ENCODE assay signal across 21 cellular contexts in the genomic region with DNA sequence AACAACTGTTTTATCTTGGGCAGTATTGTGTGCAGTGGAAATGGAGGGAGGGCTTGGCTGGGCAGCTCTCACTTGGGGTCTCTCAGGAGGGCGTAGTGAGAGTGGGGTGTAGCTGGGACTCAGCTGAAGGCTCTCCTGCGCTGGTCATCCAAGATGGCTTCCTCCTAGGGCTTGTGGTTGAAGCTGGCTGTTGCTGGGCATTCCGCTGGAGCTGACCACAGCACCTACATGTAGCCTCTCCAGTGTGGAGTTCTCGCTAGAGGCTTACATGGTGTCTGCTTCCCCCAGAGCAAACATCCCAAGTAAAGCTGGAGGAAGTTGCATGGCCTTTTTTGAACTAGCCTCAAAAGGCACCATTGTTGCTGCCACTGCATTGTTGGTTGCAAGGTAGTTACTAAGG.
DNase-seq lines count a peak whose midpoint lies in the region; ATAC-seq, FAIRE-seq and TF ChIP-seq lines count a peak whose summit lies in the region.
"Had no signal": no experiment of that assay in that cellular context is flagged by ENCODE, and none has a peak within 500 bp of the region (broad histone marks: within the 10 kb centered on the region; RNA-seq: fewer than 3 reads in every experiment).

No MANE protein-coding gene starts in this region.

- no peaks in the 10 kb centered on the region for H3K4me1 Mint-ChIP-seq in H9
- H3K4me1 Mint-ChIP-seq in neural progenitor cell, result no peaks in the 10 kb centered on the region
- H3K4me1 Mint-ChIP-seq: CD4-positive, CD25-positive, alpha-beta regulatory T cell; CD8-positive, alpha-beta memory T cell had no signal

- no peak overlapping the region for H3K56ac ChIP-seq in H9 (ENCODE audit: insufficient read length, low read depth, low read length)
- no peak overlapping the region for H3K56ac ChIP-seq in H1 (replicated peaks; ENCODE audit: insufficient read length, low read depth, low read length)

- H2BK120ac ChIP-seq in H9 (ENCODE audit: low read depth, low read length, poor library complexity, severe bottlenecking) (no peak overlapping the region), H1 (replicated peaks; ENCODE audit: low read depth, low read length) (no peak overlapping the region)

- H3K9me3 ChIP-seq in H9 (ENCODE audit: control insufficient read depth, low read depth, low read length), result no peaks in the 10 kb centered on the region
- no peaks in the 10 kb centered on the region for H3K9me3 ChIP-seq in H1 (ENCODE audit: insufficient read depth in 2 of 2, low read depth in 1 of 2, low read length in 1 of 2)
- no peaks in the 10 kb centered on the region for H3K9me3 ChIP-seq in neural progenitor cell (ENCODE audit: low read depth)
- H3K9me3 ChIP-seq: BE2C had no signal

- POLR2A ChIA-PET in H1 (lab: Charles Lee; ENCODE audit: partially characterized antibody), result no interaction called here

- H3K4ac ChIP-seq in H9 (ENCODE audit: low read depth, low read length), result no peak overlapping the region
- H3K4ac ChIP-seq in H1 (replicated peaks; ENCODE audit: insufficient read length, low read depth, low read length), result no peak overlapping the region

- H2BK5ac ChIP-seq in H9 (ENCODE audit: insufficient read length, low read length) (no peak overlapping the region), H1 (ENCODE audit: low read depth, low read length) (no peak overlapping the region)

- FAIRE-seq in H1 (lab: Jason Lieb, UNC), result no peak
- FAIRE-seq: GM19239, HepG2 had no signal

- no peak overlapping the region for H3K9ac ChIP-seq in H9 (ENCODE audit: extremely low read depth, insufficient read length, low read length)
- H3K9ac ChIP-seq in H1 (replicated peaks in 1 of 4; ENCODE audit: extremely low read depth in 1 of 4, low read depth in 3 of 4, low read length in 3 of 4), result no peak overlapping the region
- H3K9ac ChIP-seq in neural progenitor cell, result no peak overlapping the region
- H3K9ac ChIP-seq: GM23248 had no signal

- ATAC-seq in HG02678 (IDR thresholded peaks at IDR 0.05; ENCODE audit: unreplicated experiment), result no peak
- ATAC-seq: GM12878, HepG2 had no signal

- H3K27ac Mint-ChIP-seq in H9, result no peak overlapping the region
- H3K27ac Mint-ChIP-seq in neural progenitor cell, result no peak overlapping the region
- H3K27ac Mint-ChIP-seq: CD4-positive, CD25-positive, alpha-beta regulatory T cell; CD8-positive, alpha-beta memory T cell had no signal

- H3K4me3 Mint-ChIP-seq in H9 (no peak overlapping the region), neural progenitor cell (no peak overlapping the region)
- H3K4me3 Mint-ChIP-seq: CD4-positive, CD25-positive, alpha-beta regulatory T cell; CD8-positive, alpha-beta memory T cell had no signal

- H3K27me3 Mint-ChIP-seq in H9 (ENCODE audit: low read depth) (no peaks in the 10 kb centered on the region), neural progenitor cell (ENCODE audit: insufficient read depth, low read depth) (no peaks in the 10 kb centered on the region)
- H3K27me3 Mint-ChIP-seq: CD4-positive, CD25-positive, alpha-beta regulatory T cell; CD8-positive, alpha-beta memory T cell had no signal

- no peak overlapping the region for H2BK20ac ChIP-seq in H9 (ENCODE audit: low read depth, low read length, poor library complexity, severe bottlenecking)
- H2BK20ac ChIP-seq in H1 (ENCODE audit: low read length), result no peak overlapping the region

- no peak for TF ChIP-seq EP300 in H1 (IDR thresholded peaks at IDR 0.05; ENCODE audit: borderline replicate concordance in 1 of 2, low read depth in 2 of 2, low read length in 2 of 2)

- H3K4me3 ChIP-seq in H1 (ENCODE audit: extremely low read depth in 1 of 4, insufficient read depth in 2 of 4, low read depth in 3 of 4, low read length in 4 of 4), result no peak overlapping the region
- H3K4me3 ChIP-seq in neural progenitor cell, result no peak overlapping the region
- H3K4me3 ChIP-seq: GM12878, GM23248 had no signal

- H3K23ac ChIP-seq in H9 (ENCODE audit: insufficient read length, low read depth, low read length) (no peak overlapping the region), H1 (ENCODE audit: insufficient read length) (no peak overlapping the region)

- H3K27me3 ChIP-seq in H9 (ENCODE audit: insufficient read depth, low read length), result no peaks in the 10 kb centered on the region
- H3K27me3 ChIP-seq in H1 (replicated peaks in 1 of 4; ENCODE audit: control insufficient read depth in 3 of 4, extremely low read depth in 1 of 4, insufficient read depth in 3 of 4, low read length in 3 of 4), result no peaks in the 10 kb centered on the region
- H3K27me3 ChIP-seq in neural progenitor cell, result no peaks in the 10 kb centered on the region
- H3K27me3 ChIP-seq: BE2C had no signal

- H3F3A ChIP-seq in neural progenitor cell (ENCODE audit: low read depth), result no peaks in the 10 kb centered on the region

- H3K79me1 ChIP-seq in H9 (ENCODE audit: insufficient read depth, low read depth, low read length, poor library complexity, severe bottlenecking) (no peaks in the 10 kb centered on the region), H1 (ENCODE audit: low read depth, low read length) (no peaks in the 10 kb centered on the region)

- CTCF ChIA-PET in H1 (lab: Charles Lee; ENCODE audit: partially characterized antibody), result interaction anchor here (1.3 kb wide), 1 partner anchor 135 kb away, joined by 3 read pairs; no protein-coding TSS in a partner anchor

- DNase-seq in H9, result no peak
- DNase-seq in H1 (ENCODE audit: low read depth in 1 of 2, low spot score in 2 of 2), result no peak
- DNase-seq in neural progenitor cell (ENCODE audit: low spot score), result no peak
- DNase-seq in stimulated activated CD4-positive, alpha-beta T cell treated with anti-CD3 and anti-CD28 coated beads, Interleukin-4, amount 100 ng/mL, for 4 hours, result no peak
- DNase-seq in SK-N-DZ (ENCODE audit: low spot score), result no peak
- DNase-seq: BE2C; C1 segment of cervical spinal cord; CD4-positive, CD25-positive, alpha-beta regulatory T cell; CD8-positive, alpha-beta memory T cell; COR-L47; DMS 273 treated with DMSO at 0.1 percent for 48 hours; DMS53; DND-41; EL; GM23248; H7; KG1 had no signal

- H2AFZ ChIP-seq in H9 (ENCODE audit: low read length) (peak overlapping the region; percentile 37), H1 (ENCODE audit: low read length) (0 out of 2 replicates have a peak overlapping the region, but pooled peaks have one; percentile 9), neural progenitor cell (replicated peaks) (peak overlapping the region; percentile 82)
- H2AFZ ChIP-seq: GM23248 had no signal

- TF ChIP-seq RAD21 in H1 (IDR thresholded peaks at IDR 0.05 in 1 of 2, conservative IDR thresholded peaks at IDR 0.05 in 1 of 2; ENCODE audit: low read depth in 2 of 2, low read length in 2 of 2), result no peak

- no peak overlapping the region for H4K5ac ChIP-seq in H9 (ENCODE audit: insufficient read length, low read depth, low read length)
- no peak overlapping the region for H4K5ac ChIP-seq in H1 (ENCODE audit: insufficient read length, low read depth, low read length)

- H3K36me3 Mint-ChIP-seq in H9 (ENCODE audit: insufficient read depth in 1 of 3, low read depth in 3 of 3) (no peaks in the 10 kb centered on the region; a peak in 1 of 7 replicates), neural progenitor cell (no peaks in the 10 kb centered on the region)
- H3K36me3 Mint-ChIP-seq: CD4-positive, CD25-positive, alpha-beta regulatory T cell; CD8-positive, alpha-beta memory T cell had no signal

- no peak overlapping the region for H2AK5ac ChIP-seq in H9 (ENCODE audit: insufficient read length, low read length)
- H2AK5ac ChIP-seq in H1 (ENCODE audit: low read depth, low read length), result no peak overlapping the region

- H3K9me3 Mint-ChIP-seq in H9, result no peaks in the 10 kb centered on the region; a peak in 1 of 5 replicates
- H3K9me3 Mint-ChIP-seq in neural progenitor cell, result peaks cover 1% of the 10 kb centered on the region

- H2BK15ac ChIP-seq in H9 (ENCODE audit: low read depth, low read length), result no peak overlapping the region
- no peak overlapping the region for H2BK15ac ChIP-seq in H1 (ENCODE audit: low read length)

- no peak overlapping the region for H3T11ph ChIP-seq in H9 (ENCODE audit: low read length)

- H4K8ac ChIP-seq in H9 (replicated peaks; ENCODE audit: insufficient read length, low read depth, low read length), result no peak overlapping the region
- no peak overlapping the region for H4K8ac ChIP-seq in H1 (ENCODE audit: extremely low read depth, insufficient read depth, low read length)

- TF ChIP-seq CTCF in H9 (conservative IDR thresholded peaks at IDR 0.05), result no peak
- no peak for TF ChIP-seq CTCF in H1 (IDR thresholded peaks at IDR 0.05; ENCODE audit: control extremely low read depth in 1 of 3, insufficient read depth in 1 of 3, low read depth in 1 of 3, low read length in 3 of 3)
- TF ChIP-seq CTCF in neural progenitor cell (IDR thresholded peaks at IDR 0.05), result no peak

- no CpG with 5 or more reads among the region's 4 CpGs for WGBS in H9 (ENCODE audit: extremely low coverage, insufficient read length, low lambda C conversion rate)
- WGBS in H1 (ENCODE audit: extremely low coverage in 1 of 2, insufficient coverage in 1 of 2, insufficient read length in 1 of 2, insufficient replicate concordance in 2 of 2, low coverage in 1 of 2, low lambda C conversion rate in 2 of 2, missing lambda C conversion rate in 1 of 2), 2 experiments, result 90% methylated on average over 4 of the region's 4 CpGs; no CpG with 5 or more reads in 1 of the 2 experiments

- H3K79me2 ChIP-seq in H9 (ENCODE audit: insufficient read depth, low read length) (no peaks in the 10 kb centered on the region), H1 (ENCODE audit: control insufficient read depth in 1 of 2, insufficient read depth in 2 of 2, low read length in 2 of 2) (no peaks in the 10 kb centered on the region), neural progenitor cell (ENCODE audit: low read depth) (no peaks in the 10 kb centered on the region)

- H4K91ac ChIP-seq in H9 (ENCODE audit: insufficient read length, low read depth, low read length), result no peak overlapping the region
- no peak overlapping the region for H4K91ac ChIP-seq in H1 (replicated peaks; ENCODE audit: insufficient read length, low read length)

- no peak overlapping the region for H3K18ac ChIP-seq in H9 (ENCODE audit: insufficient read length, low read depth, low read length)
- H3K18ac ChIP-seq in H1 (ENCODE audit: extremely low read depth, low read length), result no peak overlapping the region

- TF ChIP-seq POLR2A in H1 (IDR thresholded peaks at IDR 0.05; ENCODE audit: control extremely low read depth in 1 of 2, low read depth in 2 of 2, low read length in 2 of 2), result no peak

- H3K23me2 ChIP-seq in H9 (ENCODE audit: insufficient read length, low read depth, low read length, poor library complexity, severe bottlenecking) (no peaks in the 10 kb centered on the region), H1 (ENCODE audit: low read depth, low read length) (no peaks in the 10 kb centered on the region)

- H3K4me1 ChIP-seq in H9 (ENCODE audit: insufficient read depth, low read length), result no peaks in the 10 kb centered on the region
- no peaks in the 10 kb centered on the region for H3K4me1 ChIP-seq in H1 (replicated peaks in 1 of 4; ENCODE audit: control insufficient read depth in 3 of 4, insufficient read depth in 4 of 4, low read length in 3 of 4)
- no peaks in the 10 kb centered on the region for H3K4me1 ChIP-seq in neural progenitor cell
- H3K4me1 ChIP-seq: BE2C had no signal

- H3K14ac ChIP-seq in H9 (ENCODE audit: insufficient read depth, low read length) (no peak overlapping the region), H1 (ENCODE audit: insufficient read length) (no peak overlapping the region)

- H3K27ac ChIP-seq in H9 (ENCODE audit: insufficient read length, low read depth, low read length) (no peak overlapping the region), H1 (ENCODE audit: low read depth, low read length) (no peak overlapping the region), neural progenitor cell (no peak overlapping the region)
- H3K27ac ChIP-seq: GM23248 had no signal

- no peak overlapping the region for H3K4me2 ChIP-seq in H9 (ENCODE audit: insufficient read depth, insufficient read length, low read length)
- H3K4me2 ChIP-seq in H1 (ENCODE audit: insufficient read depth in 1 of 2, low read depth in 2 of 2, low read length in 2 of 2), result no peak overlapping the region
- no peak overlapping the region for H3K4me2 ChIP-seq in neural progenitor cell

- no peaks in the 10 kb centered on the region for H4K20me1 ChIP-seq in H9 (ENCODE audit: control insufficient read depth, insufficient read depth, insufficient read length)
- H4K20me1 ChIP-seq in H1 (replicated peaks in 1 of 2; ENCODE audit: control insufficient read depth in 1 of 2, insufficient read depth in 2 of 2, low read length in 2 of 2), result no peaks in the 10 kb centered on the region
- H4K20me1 ChIP-seq in neural progenitor cell (ENCODE audit: low read depth), result no peaks in the 10 kb centered on the region

- no peaks in the 10 kb centered on the region for H3K36me3 ChIP-seq in H1 (ENCODE audit: control insufficient read depth in 2 of 4, insufficient read depth in 4 of 4, low read length in 3 of 4)
- no peaks in the 10 kb centered on the region for H3K36me3 ChIP-seq in neural progenitor cell
- H3K36me3 ChIP-seq: BE2C had no signal

- H2BK12ac ChIP-seq in H9 (ENCODE audit: insufficient read length, low read depth, low read length) (no peak overlapping the region), H1 (ENCODE audit: low read depth, low read length) (no peak overlapping the region)

Comparison
In these comparisons a context has a peak if more than half of its experiments do, and no peak if none do; other contexts are left out.
1. H2AFZ ChIP-seq: peak in every context shown above with its lines; median percentile 82 in neural progenitor cell; 37 in H9; 9 in H1.